In the genomic region with DNA sequence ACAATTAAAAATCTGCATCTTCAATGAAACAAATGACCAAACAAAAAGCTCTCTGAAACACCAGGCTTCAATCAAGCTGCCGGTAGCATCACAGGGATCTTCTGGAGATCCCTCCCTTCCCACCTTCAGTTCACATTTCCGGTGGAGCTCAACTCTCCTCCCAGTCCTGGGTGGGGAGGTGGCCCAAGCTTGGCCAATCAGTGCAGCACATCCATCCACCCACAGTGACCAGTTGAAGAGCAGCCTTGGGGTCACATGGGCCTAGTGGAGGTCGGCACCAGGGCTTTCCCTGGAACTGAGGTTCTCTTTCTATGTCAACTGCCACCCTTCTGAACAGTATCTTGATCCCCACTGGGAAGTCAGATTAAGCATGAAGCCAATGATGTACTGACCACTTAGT, we compare ENCODE assay signal across 2 cellular contexts.
TF ChIP-seq lines count a peak whose summit lies in the region.

No MANE protein-coding gene starts in this region.

TF ChIP-seq in IMR-90, 13 proteins besides CTCF, POLR2A, EP300 and RAD21:
- TF ChIP-seq FOS (IDR thresholded peaks at IDR 0.05; ENCODE audit: low read depth, low read length) (no peak), CHD1 (IDR thresholded peaks at IDR 0.05; ENCODE audit: low read depth, low read length) (no peak), MXI1 (IDR thresholded peaks at IDR 0.05; ENCODE audit: borderline replicate concordance, low read depth, low read length) (no peak), CEBPB (IDR thresholded peaks at IDR 0.05; ENCODE audit: low read depth, low read length) (no peak), MAZ (IDR thresholded peaks at IDR 0.05; ENCODE audit: borderline replicate concordance, low read depth, low read length) (no peak), RCOR1 (IDR thresholded peaks at IDR 0.05; ENCODE audit: insufficient replicate concordance, low read length) (no peak), SMC3 (IDR thresholded peaks at IDR 0.05; ENCODE audit: low read depth, low read length) (no peak), RFX5 (IDR thresholded peaks at IDR 0.05; ENCODE audit: low read depth, low read length) (no peak), MAFK (IDR thresholded peaks at IDR 0.05; ENCODE audit: low read depth, low read length) (no peak), NFE2L2 (IDR thresholded peaks at IDR 0.05; ENCODE audit: low read depth, low read length) (no peak), BHLHE40 (IDR thresholded peaks at IDR 0.05; ENCODE audit: low read depth, low read length) (no peak)
- TF ChIP-seq, protein P1, sequence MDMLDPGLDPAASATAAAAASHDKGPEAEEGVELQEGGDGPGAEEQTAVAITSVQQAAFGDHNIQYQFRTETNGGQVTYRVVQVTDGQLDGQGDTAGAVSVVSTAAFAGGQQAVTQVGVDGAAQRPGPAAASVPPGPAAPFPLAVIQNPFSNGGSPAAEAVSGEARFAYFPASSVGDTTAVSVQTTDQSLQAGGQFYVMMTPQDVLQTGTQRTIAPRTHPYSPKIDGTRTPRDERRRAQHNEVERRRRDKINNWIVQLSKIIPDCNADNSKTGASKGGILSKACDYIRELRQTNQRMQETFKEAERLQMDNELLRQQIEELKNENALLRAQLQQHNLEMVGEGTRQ (IDR thresholded peaks at IDR 0.05; ENCODE audit: low read depth, low read length): no peak
- TF ChIP-seq, protein P2, sequence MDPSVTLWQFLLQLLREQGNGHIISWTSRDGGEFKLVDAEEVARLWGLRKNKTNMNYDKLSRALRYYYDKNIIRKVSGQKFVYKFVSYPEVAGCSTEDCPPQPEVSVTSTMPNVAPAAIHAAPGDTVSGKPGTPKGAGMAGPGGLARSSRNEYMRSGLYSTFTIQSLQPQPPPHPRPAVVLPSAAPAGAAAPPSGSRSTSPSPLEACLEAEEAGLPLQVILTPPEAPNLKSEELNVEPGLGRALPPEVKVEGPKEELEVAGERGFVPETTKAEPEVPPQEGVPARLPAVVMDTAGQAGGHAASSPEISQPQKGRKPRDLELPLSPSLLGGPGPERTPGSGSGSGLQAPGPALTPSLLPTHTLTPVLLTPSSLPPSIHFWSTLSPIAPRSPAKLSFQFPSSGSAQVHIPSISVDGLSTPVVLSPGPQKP (IDR thresholded peaks at IDR 0.05; ENCODE audit: borderline replicate concordance, low read depth, low read length): no peak

TF ChIP-seq in K562, 482 proteins besides CTCF, POLR2A, EP300 and RAD21:
- no peak for TF ChIP-seq ZNF668 (CRISPR knock-in tag; IDR thresholded peaks at IDR 0.05)
- TF ChIP-seq, protein P1 (CRISPR knock-in tag; IDR thresholded peaks at IDR 0.05): 0 out of 2 replicates have a peak, but pooled peaks have one; percentile 12
TF ChIP-seq in K562: peak in this region for 1.
